ENCODE assay signal across 33 cellular contexts in genomic region chrX:138777230-138777629, GRCh38.
DNase-seq lines count a peak whose midpoint lies in the region; ATAC-seq, FAIRE-seq and TF ChIP-seq lines count a peak whose summit lies in the region.
"Had no signal": no experiment of that assay in that cellular context is flagged by ENCODE, and none has a peak within 500 bp of the region (broad histone marks: within the 10 kb centered on the region; RNA-seq: fewer than 3 reads in every experiment).

No MANE protein-coding gene starts in this region.

- TF ChIP-seq CTCF in AG10803 (conservative IDR thresholded peaks at IDR 0.05; ENCODE audit: low read length) = peak; percentile 24; the same call in 1 of the 2 replicates
- peak; percentile 24; the same call in 1 of the 2 replicates for TF ChIP-seq CTCF in LNCaP clone FGC (IDR thresholded peaks at IDR 0.05; ENCODE audit: control insufficient read depth, extremely low read depth, insufficient read depth)
- TF ChIP-seq CTCF in K562 (IDR thresholded peaks at IDR 0.05 in 2 of 3, conservative IDR thresholded peaks at IDR 0.05 in 1 of 3; ENCODE audit: insufficient read depth in 2 of 3, low read depth in 1 of 3, low read length in 3 of 3) = peak; percentile 5 to 30 (median 26); a peak in 3 of 6 replicates
- peak; percentile 42 for TF ChIP-seq CTCF in neural crest cell (conservative IDR thresholded peaks at IDR 0.05)
- TF ChIP-seq CTCF in right lobe of liver (IDR thresholded peaks at IDR 0.05) = no peak

- DNase-seq in AG10803 (ENCODE audit: low read depth) = no peak
- no peak for DNase-seq in LNCaP clone FGC (ENCODE audit: low read depth)
- DNase-seq in K562 (ENCODE audit: extremely low read depth in 1 of 4, low spot score in 3 of 4) = peak in 2 of 4 experiments; percentile 3 to 4
- no peak for DNase-seq in neural crest cell (ENCODE audit: low read depth, low spot score)
- no peak for DNase-seq in 8988T
- DNase-seq in right lobe of liver = no peak
- DNase-seq: activated CD4-positive, alpha-beta T cell treated with anti-CD3 and anti-CD28 coated beads for 48 hours; anterior cingulate cortex; colonic mucosa; COR-L47; DND-41; effector CD4-positive, alpha-beta T cell; hippocampal formation; Karpas-422; MV-4-11; NCI-H1436 treated with DMSO at 0.1 percent for 48 hours; RPMI8226; sigmoid colon; stimulated activated CD4-positive, alpha-beta T cell treated with anti-CD3 and anti-CD28 coated beads, Interleukin-12 subunit alpha, Interleukin-12 subunit beta, amount 100 ng/mL, for 4 hours; stimulated activated CD4-positive, alpha-beta T cell treated with anti-CD3 and anti-CD28 coated beads, Interleukin-2, amount 100 ng/mL, for 48 hours; stomach; T-helper 9 cell; WERI-Rb-1 had no signal

- H3K79me2 ChIP-seq in K562 (ENCODE audit: control insufficient read depth, insufficient read depth, low read length) = peaks cover 13% of the 10 kb centered on the region; the same call in 2 of the 3 replicates

- no TSS peak for BruUV-seq in K562 (replicated peaks; lab: Mats Ljungman, UMichigan)

- no peaks in the 10 kb centered on the region for H4K20me1 ChIP-seq in K562 (replicated peaks; ENCODE audit: control insufficient read depth, insufficient read depth, low read length)
- H4K20me1 ChIP-seq: BLaER1 treated with 17β-estradiol and CSF1 and Interleukin-3, amounts not matched to agents 10 nM and 100 nM had no signal

- H3K27me3 ChIP-seq in K562 (ENCODE audit: control insufficient read depth in 2 of 2, insufficient read depth in 2 of 2, low read length in 2 of 2) (no peaks in the 10 kb centered on the region), right lobe of liver (no peaks in the 10 kb centered on the region)
- H3K27me3 ChIP-seq: colonic mucosa, sigmoid colon, SJSA1, stomach had no signal

- intact Hi-C loops in K562 (cut with micrococcal nuclease) = loop anchor here (5.0 to 10.0 kb wide), 4 partner anchors 208 to 780 kb away; no protein-coding TSS in a partner anchor
- intact Hi-C loops in right lobe of liver (cut with DNase I) = no loop called here

- H3K9me3 ChIP-seq in K562 (replicated peaks; ENCODE audit: control insufficient read depth, insufficient read depth, low read depth, low read length) (no peaks in the 10 kb centered on the region), right lobe of liver (no peaks in the 10 kb centered on the region)
- H3K9me3 ChIP-seq: BLaER1 treated with 17β-estradiol and CSF1 and Interleukin-3, amounts not matched to agents 10 nM and 100 nM; colonic mucosa; prostate gland; sigmoid colon; SJSA1; stomach had no signal

- H3K27ac ChIP-seq in K562 (ENCODE audit: extremely low read depth, low read depth, low read length) (no peak overlapping the region), right lobe of liver (no peak overlapping the region)
- H3K27ac ChIP-seq: BLaER1 treated with 17β-estradiol and CSF1 and Interleukin-3, amounts not matched to agents 10 nM and 100 nM; colonic mucosa; prostate gland; sigmoid colon; SJSA1; stomach; WERI-Rb-1 had no signal

- TF ChIP-seq EP300 in K562 (IDR thresholded peaks at IDR 0.05; ENCODE audit: low read length) = no peak

- H3K4me3 ChIP-seq in AG10803 (ENCODE audit: low read length) (no peak overlapping the region), LNCaP clone FGC (ENCODE audit: low read depth, low read length) (no peak overlapping the region), K562 (no peak overlapping the region), right lobe of liver (no peak overlapping the region)
- H3K4me3 ChIP-seq: BLaER1 treated with 17β-estradiol and CSF1 and Interleukin-3, amounts not matched to agents 10 nM and 100 nM; colonic mucosa; prostate gland; sigmoid colon; SJSA1; stomach had no signal

- H3K36me3 Mint-ChIP-seq in neural crest cell (ENCODE audit: low read depth) = peaks cover 9% of the 10 kb centered on the region
- H3K36me3 Mint-ChIP-seq: activated naive CD8-positive, alpha-beta T cell had no signal

- no peak for FAIRE-seq in K562 (lab: Jason Lieb, UNC)
- FAIRE-seq: GM18507, HepG2, urothelium cell line had no signal

- H3K4me1 Mint-ChIP-seq in neural crest cell = peaks cover 19% of the 10 kb centered on the region

- in situ Hi-C loops in K562 (cut with MboI) = no loop called here

- H3K9ac ChIP-seq in K562 (ENCODE audit: insufficient read depth in 1 of 2, low read depth in 2 of 2, low read length in 2 of 2) = no peak overlapping the region
- H3K9ac ChIP-seq: BLaER1 treated with 17β-estradiol and CSF1 and Interleukin-3, amounts not matched to agents 10 nM and 100 nM had no signal

- POLR2A ChIA-PET in K562 (lab: Yijun Ruan, JAX) = no interaction called here

- CTCF ChIA-PET in K562 (lab: Yijun Ruan, JAX; ENCODE audit: low intra/inter-chr PET ratio) = interaction anchor here (2.4 kb wide), 1 partner anchor 783 kb away, joined by 9 read pairs; no protein-coding TSS in a partner anchor

- H3K9me1 ChIP-seq in K562 (ENCODE audit: control insufficient read depth, insufficient read depth, low read length) = no peaks in the 10 kb centered on the region

- H2AFZ ChIP-seq in K562 (ENCODE audit: low read depth, low read length) = no peak overlapping the region

- H3K4me1 ChIP-seq in K562 (replicated peaks in 1 of 2; ENCODE audit: control insufficient read depth in 2 of 2, insufficient read depth in 2 of 2, low read length in 2 of 2) = peaks cover 0 to 2% of the 10 kb centered on the region in 2 experiments; a peak in 1 of 5 replicates
- H3K4me1 ChIP-seq in right lobe of liver = no peaks in the 10 kb centered on the region
- H3K4me1 ChIP-seq: BLaER1 treated with 17β-estradiol and CSF1 and Interleukin-3, amounts not matched to agents 10 nM and 100 nM; colonic mucosa; prostate gland; sigmoid colon; SJSA1 had no signal

- H3K27me3 Mint-ChIP-seq in neural crest cell (ENCODE audit: low read depth) = no peaks in the 10 kb centered on the region
- H3K27me3 Mint-ChIP-seq: activated naive CD8-positive, alpha-beta T cell had no signal

- no peak overlapping the region for H3K4me3 Mint-ChIP-seq in neural crest cell
- H3K4me3 Mint-ChIP-seq: activated naive CD8-positive, alpha-beta T cell had no signal

- H3K36me3 ChIP-seq in K562 (ENCODE audit: control insufficient read depth, insufficient read depth, low read length) (no peaks in the 10 kb centered on the region), right lobe of liver (no peaks in the 10 kb centered on the region)
- H3K36me3 ChIP-seq: BLaER1 treated with 17β-estradiol and CSF1 and Interleukin-3, amounts not matched to agents 10 nM and 100 nM; colonic mucosa; prostate gland; sigmoid colon; SJSA1; stomach; WERI-Rb-1 had no signal

- TF ChIP-seq RAD21 in K562 (CRISPR knock-in tag; conservative IDR thresholded peaks at IDR 0.05 in 1 of 2, IDR thresholded peaks at IDR 0.05 in 1 of 2) = no peak

- TF ChIP-seq POLR2A in K562 (conservative IDR thresholded peaks at IDR 0.05) = no peak
- TF ChIP-seq POLR2A in right lobe of liver (IDR thresholded peaks at IDR 0.05) = no peak

- WGBS in K562 (ENCODE audit: insufficient coverage, low coverage, missing lambda C conversion rate) = 78% methylated on average over 2 of the region's 3 CpGs
- 36% methylated on average over 3 of the region's 3 CpGs for WGBS in right lobe of liver (ENCODE audit: insufficient coverage, low coverage, low lambda C conversion rate, missing lambda C conversion rate)

- ATAC-seq in K562 (peak; percentile 29; the same call in 2 of the 3 replicates), HG02571 (IDR thresholded peaks at IDR 0.05; ENCODE audit: unreplicated experiment) (no peak), right lobe of liver (no peak)
- ATAC-seq: HCT116, HepG2, left lobe of liver had no signal

- H3K4me2 ChIP-seq in K562 (ENCODE audit: insufficient read depth, low read length) = no peak overlapping the region

- H3K9me3 Mint-ChIP-seq in neural crest cell = no peaks in the 10 kb centered on the region

- no peak overlapping the region for H3K27ac Mint-ChIP-seq in neural crest cell (ENCODE audit: unreplicated experiment)
- H3K27ac Mint-ChIP-seq: activated naive CD8-positive, alpha-beta T cell had no signal

TF ChIP-seq in K562, 482 proteins besides CTCF, POLR2A, EP300 and RAD21 (continues in another document):
- no peak for TF ChIP-seq DEAF1 (CRISPR knock-in tag; IDR thresholded peaks at IDR 0.05)

Comparison
In these comparisons a context has a peak if more than half of its experiments do, and no peak if none do; other contexts are left out.
1. CTCF ChIP-seq: peak in AG10803 (single experiment), LNCaP clone FGC (single experiment), K562 (3 of 3) and neural crest cell (single experiment); none in right lobe of liver (0 of 4).